ENCODE assay signal across 12 cellular contexts in genomic region chr7:36671432-36671829, GRCh38. TPM values are rescaled to one million over a fixed set of nuclear protein-coding genes. Genes with fewer than 3 reads are reported as not detected.
DNase-seq lines count a peak whose midpoint lies in the region; ATAC-seq lines count a peak whose summit lies in the region.
"Had no signal": no experiment of that assay in that cellular context is flagged by ENCODE, and none has a peak within 500 bp of the region (broad histone marks: within the 10 kb centered on the region; RNA-seq: fewer than 3 reads in every experiment).

No MANE protein-coding gene starts in this region.

- intact Hi-C loops in activated T-helper 2 cell treated with anti-CD3 and anti-CD28 coated beads, Interferon-gamma antibody, Interleukin-2, Interleukin-4, amounts not matched to agents 10 μg/mL and 5 μg/mL and 100 μg/mL, durations not matched to agents 14 hours and 24 hours and 36 hours (cut with micrococcal nuclease) = loop anchor here (1.0 to 2.0 kb wide), 2 partner anchors 184 to 511 kb away; no protein-coding TSS in a partner anchor
- intact Hi-C loops in dendritic cell treated with granulocyte-macrophage colony-stimulating factor and Interleukin-4, amounts not matched to agents 40 ng/mL and 50 ng/mL, for 4 days (cut with micrococcal nuclease) = loop anchor here (1.0 kb wide), 1 partner anchor 184 kb away; no protein-coding TSS in a partner anchor

- no CpG with 5 or more reads among the region's 6 CpGs for WGBS in neuronal stem cell (ENCODE audit: extremely low coverage in 2 of 2, insufficient read length in 2 of 2, insufficient replicate concordance in 1 of 2), 2 donors

- no peak overlapping the region for H3K4me3 ChIP-seq in neuronal stem cell (ENCODE audit: low read length in 2 of 2)
- H3K4me3 ChIP-seq: PC-9 had no signal

- H2BK5ac ChIP-seq in neuronal stem cell (ENCODE audit: low read length) = no peak overlapping the region

- no peak overlapping the region for H2BK15ac ChIP-seq in neuronal stem cell (ENCODE audit: low read length)

- H3K27me3 Mint-ChIP-seq in activated T-cell treated with anti-CD3 and anti-CD28 coated beads, Interleukin-2, amount 50 U/mL, for 72 hours (ENCODE audit: low read depth) = no peaks in the 10 kb centered on the region
- H3K27me3 Mint-ChIP-seq in activated T-helper 2 cell treated with anti-CD3 and anti-CD28 coated beads, Interferon-gamma antibody, Interleukin-2, Interleukin-4, amounts not matched to agents 10 μg/mL and 5 μg/mL and 100 μg/mL, durations not matched to agents 14 hours and 24 hours and 36 hours (ENCODE audit: low read depth) = no peaks in the 10 kb centered on the region
- no peaks in the 10 kb centered on the region for H3K27me3 Mint-ChIP-seq in dendritic cell treated with granulocyte-macrophage colony-stimulating factor and Interleukin-4, amounts not matched to agents 40 ng/mL and 50 ng/mL, for 4 days

- H3K9me3 Mint-ChIP-seq in activated T-cell treated with anti-CD3 and anti-CD28 coated beads, Interleukin-2, amount 50 U/mL, for 72 hours = peaks cover 0 to under 1% of the 10 kb centered on the region in 2 donors
- peaks cover 10% of the 10 kb centered on the region for H3K9me3 Mint-ChIP-seq in activated T-helper 2 cell treated with anti-CD3 and anti-CD28 coated beads, Interferon-gamma antibody, Interleukin-2, Interleukin-4, amounts not matched to agents 10 μg/mL and 5 μg/mL and 100 μg/mL, durations not matched to agents 14 hours and 24 hours and 36 hours
- H3K9me3 Mint-ChIP-seq in dendritic cell treated with granulocyte-macrophage colony-stimulating factor and Interleukin-4, amounts not matched to agents 40 ng/mL and 50 ng/mL, for 4 days = no peaks in the 10 kb centered on the region

- H3K4me1 ChIP-seq in neuronal stem cell (ENCODE audit: control insufficient read depth in 2 of 2, insufficient read depth in 1 of 2, low read depth in 1 of 2, low read length in 2 of 2) = peaks cover 0 to 2% of the 10 kb centered on the region in 2 donors

- H2BK12ac ChIP-seq in neuronal stem cell (ENCODE audit: low read length) = no peak overlapping the region

- no peaks in the 10 kb centered on the region for H3K27me3 ChIP-seq in neuronal stem cell (ENCODE audit: control insufficient read depth in 3 of 3, insufficient read depth in 3 of 3, low read depth in 1 of 3, low read length in 3 of 3)

- H2AK5ac ChIP-seq in neuronal stem cell (ENCODE audit: low read depth, low read length) = no peak overlapping the region

- no peak overlapping the region for H2BK120ac ChIP-seq in neuronal stem cell (ENCODE audit: low read depth, low read length)

- no peak overlapping the region for H4K91ac ChIP-seq in neuronal stem cell (ENCODE audit: low read depth, low read length, poor library complexity)

- no peak overlapping the region for H3K4ac ChIP-seq in neuronal stem cell (ENCODE audit: low read length)

- no peak overlapping the region for H3K18ac ChIP-seq in neuronal stem cell (ENCODE audit: low read length)

- no peak for DNase-seq in activated T-cell treated with anti-CD3 and anti-CD28 coated beads, Interleukin-2, amount 50 U/mL, for 72 hours
- DNase-seq in activated T-cell treated with anti-CD3 and anti-CD28 coated beads for 4 hours (no peak), neuronal stem cell (ENCODE audit: low spot score) (no peak)
- no peak for DNase-seq in activated T-helper 2 cell treated with anti-CD3 and anti-CD28 coated beads, Interferon-gamma antibody, Interleukin-2, Interleukin-4, amounts not matched to agents 10 μg/mL and 5 μg/mL and 100 μg/mL, durations not matched to agents 14 hours and 24 hours and 36 hours (ENCODE audit: low spot score)

- H3K23ac ChIP-seq in neuronal stem cell (ENCODE audit: low read depth, low read length, poor library complexity) = no peak overlapping the region

- no peak overlapping the region for H3K14ac ChIP-seq in neuronal stem cell (ENCODE audit: low read length)

- H3K79me1 ChIP-seq in neuronal stem cell (ENCODE audit: low read depth, low read length) = no peaks in the 10 kb centered on the region

- no peak overlapping the region for H3K9ac ChIP-seq in neuronal stem cell (ENCODE audit: low read depth, low read length, poor library complexity)

- H3K4me1 Mint-ChIP-seq in activated T-cell treated with anti-CD3 and anti-CD28 coated beads, Interleukin-2, amount 50 U/mL, for 72 hours (ENCODE audit: low read depth) = peaks cover 83% of the 10 kb centered on the region
- peaks cover 60% of the 10 kb centered on the region for H3K4me1 Mint-ChIP-seq in activated T-helper 2 cell treated with anti-CD3 and anti-CD28 coated beads, Interferon-gamma antibody, Interleukin-2, Interleukin-4, amounts not matched to agents 10 μg/mL and 5 μg/mL and 100 μg/mL, durations not matched to agents 14 hours and 24 hours and 36 hours (ENCODE audit: low read depth)
- H3K4me1 Mint-ChIP-seq in dendritic cell treated with granulocyte-macrophage colony-stimulating factor and Interleukin-4, amounts not matched to agents 40 ng/mL and 50 ng/mL, for 4 days (ENCODE audit: low read depth) = peaks cover 21% of the 10 kb centered on the region

- H4K8ac ChIP-seq in neuronal stem cell (ENCODE audit: low read depth, low read length) = peak overlapping the region; percentile 93

- peaks cover 0 to 4% of the 10 kb centered on the region in 2 donors for H3K9me3 ChIP-seq in neuronal stem cell (replicated peaks in 1 of 2; ENCODE audit: control insufficient read depth in 2 of 2, insufficient read depth in 1 of 2, low read depth in 1 of 2, low read length in 2 of 2)

- H3K4me3 Mint-ChIP-seq in activated T-cell treated with anti-CD3 and anti-CD28 coated beads, Interleukin-2, amount 50 U/mL, for 72 hours = no peak overlapping the region
- no peak overlapping the region for H3K4me3 Mint-ChIP-seq in activated T-helper 2 cell treated with anti-CD3 and anti-CD28 coated beads, Interferon-gamma antibody, Interleukin-2, Interleukin-4, amounts not matched to agents 10 μg/mL and 5 μg/mL and 100 μg/mL, durations not matched to agents 14 hours and 24 hours and 36 hours (ENCODE audit: low read depth)
- no peak overlapping the region for H3K4me3 Mint-ChIP-seq in dendritic cell treated with granulocyte-macrophage colony-stimulating factor and Interleukin-4, amounts not matched to agents 40 ng/mL and 50 ng/mL, for 4 days

- ATAC-seq in activated T-cell treated with anti-CD3 and anti-CD28 coated beads, Interleukin-2, amount 50 U/mL, for 72 hours (replicated peaks in 1 of 2) = no peak
- ATAC-seq in HG02610 (IDR thresholded peaks at IDR 0.05; ENCODE audit: unreplicated experiment) = no peak
- ATAC-seq in HG03045 (IDR thresholded peaks at IDR 0.05; ENCODE audit: unreplicated experiment) = no peak
- no peak for ATAC-seq in GM18870 (IDR thresholded peaks at IDR 0.05; ENCODE audit: unreplicated experiment)

- H2AFZ ChIP-seq in neuronal stem cell (ENCODE audit: low read length) = no peak overlapping the region
- H2AFZ ChIP-seq: PC-9 had no signal

- H3K36me3 ChIP-seq in neuronal stem cell (replicated peaks in 1 of 2; ENCODE audit: control insufficient read depth in 2 of 2, insufficient read depth in 2 of 2, low read length in 2 of 2) = no peaks in the 10 kb centered on the region

- H3K4me2 ChIP-seq in neuronal stem cell (ENCODE audit: insufficient read depth, low read length, poor library complexity, severe bottlenecking) = no peak overlapping the region
- H3K4me2 ChIP-seq: PC-9 had no signal

- H3K36me3 Mint-ChIP-seq in activated T-cell treated with anti-CD3 and anti-CD28 coated beads, Interleukin-2, amount 50 U/mL, for 72 hours (ENCODE audit: insufficient read depth in 2 of 2) = peaks cover 5 to 12% of the 10 kb centered on the region in 2 donors
- peaks cover 70% of the 10 kb centered on the region for H3K36me3 Mint-ChIP-seq in activated T-helper 2 cell treated with anti-CD3 and anti-CD28 coated beads, Interferon-gamma antibody, Interleukin-2, Interleukin-4, amounts not matched to agents 10 μg/mL and 5 μg/mL and 100 μg/mL, durations not matched to agents 14 hours and 24 hours and 36 hours (ENCODE audit: low read depth)
- peaks cover 79% of the 10 kb centered on the region for H3K36me3 Mint-ChIP-seq in dendritic cell treated with granulocyte-macrophage colony-stimulating factor and Interleukin-4, amounts not matched to agents 40 ng/mL and 50 ng/mL, for 4 days (ENCODE audit: low read depth)

- no peak overlapping the region for H3K27ac ChIP-seq in neuronal stem cell (replicated peaks; ENCODE audit: low read length)
- H3K27ac ChIP-seq: C4-2B, HL-60, PC-9 had no signal

- peak overlapping the region; percentile 74 for H3K27ac Mint-ChIP-seq in activated T-cell treated with anti-CD3 and anti-CD28 coated beads, Interleukin-2, amount 50 U/mL, for 72 hours
- H3K27ac Mint-ChIP-seq in activated T-helper 2 cell treated with anti-CD3 and anti-CD28 coated beads, Interferon-gamma antibody, Interleukin-2, Interleukin-4, amounts not matched to agents 10 μg/mL and 5 μg/mL and 100 μg/mL, durations not matched to agents 14 hours and 24 hours and 36 hours = peak overlapping the region; percentile 4
- H3K27ac Mint-ChIP-seq in dendritic cell treated with granulocyte-macrophage colony-stimulating factor and Interleukin-4, amounts not matched to agents 40 ng/mL and 50 ng/mL, for 4 days = peak overlapping the region; percentile 14

RNA-seq across cellular contexts. Expression of gene AOAH, which starts 52.9 kb away (rescaled TPM):
- 10 to 100 TPM; 18.8 to 23.5 TPM for total RNA-seq in activated T-cell treated with anti-CD3 and anti-CD28 coated beads, Interleukin-2, amount 50 U/mL, for 72 hours
- total RNA-seq in activated T-helper 2 cell treated with anti-CD3 and anti-CD28 coated beads, Interferon-gamma antibody, Interleukin-2, Interleukin-4, amounts not matched to agents 10 μg/mL and 5 μg/mL and 100 μg/mL, durations not matched to agents 14 hours and 24 hours and 36 hours = 33.4 and 33.5 TPM in 2 replicates
- polyA plus RNA-seq in neuronal stem cell (2013, experiment 1 of 2) = 0.70 TPM
- 1.1 TPM for polyA plus RNA-seq in neuronal stem cell (2013, experiment 2 of 2)
- total RNA-seq: HT-29, PC-9 had no signal

Comparison
In these comparisons a context has a peak if more than half of its experiments do, and no peak if none do; other contexts are left out.
1. H3K27ac Mint-ChIP-seq: peak in every context shown above with its lines; median percentile 74 in activated T-cell treated with anti-CD3 and anti-CD28 coated beads, Interleukin-2, amount 50 U/mL, for 72 hours; 14 in dendritic cell treated with granulocyte-macrophage colony-stimulating factor and Interleukin-4, amounts not matched to agents 40 ng/mL and 50 ng/mL, for 4 days; 4 in activated T-helper 2 cell treated with anti-CD3 and anti-CD28 coated beads, Interferon-gamma antibody, Interleukin-2, Interleukin-4, amounts not matched to agents 10 μg/mL and 5 μg/mL and 100 μg/mL, durations not matched to agents 14 hours and 24 hours and 36 hours.